17 cellular contexts compared by ENCODE assay signal in the genomic region with DNA sequence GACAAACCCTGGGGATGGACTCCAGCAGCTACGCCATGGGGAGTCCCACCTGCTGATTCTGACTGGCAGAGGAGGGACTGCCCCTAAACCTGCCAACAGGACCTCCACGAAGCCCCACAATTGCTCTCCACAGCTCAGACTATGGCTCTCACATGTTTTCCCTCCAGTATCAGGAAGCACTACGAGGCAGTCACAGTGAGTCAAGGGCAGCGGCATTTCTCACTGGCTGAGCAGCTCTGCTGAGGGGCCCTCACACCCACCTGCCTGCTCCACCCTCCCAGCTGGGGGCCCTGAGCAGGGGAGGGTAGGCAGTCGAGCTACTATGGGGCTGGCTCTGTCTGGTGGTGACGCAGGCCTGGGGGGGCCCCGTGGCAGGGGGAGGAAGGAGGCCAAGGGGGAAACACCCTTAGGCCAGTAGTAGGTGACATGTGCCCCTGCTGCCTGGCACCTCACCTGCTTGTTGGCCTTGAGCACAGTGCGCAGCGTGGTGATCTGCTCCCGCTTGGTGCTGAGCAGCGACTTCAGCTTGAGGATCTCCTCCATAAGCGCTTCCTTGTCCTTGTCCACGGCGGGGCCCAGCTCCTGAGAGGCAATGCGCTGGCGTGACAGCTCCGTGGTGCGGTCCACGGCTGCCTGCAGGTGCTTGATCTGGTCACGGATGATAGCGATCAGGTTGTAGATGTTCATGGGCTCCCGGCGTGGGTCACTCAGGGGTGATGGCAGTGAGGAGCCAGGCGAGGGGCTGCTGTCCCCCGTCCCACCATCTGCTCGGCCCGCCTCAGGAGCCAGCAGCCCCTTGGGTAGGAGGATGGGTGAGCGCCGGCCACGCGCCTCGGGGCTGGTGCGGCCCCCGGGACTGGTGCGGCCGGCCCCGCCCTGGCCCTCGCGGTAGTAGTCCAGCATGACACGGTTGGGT. TPM values are rescaled to one million over a fixed set of nuclear protein-coding genes. Genes with fewer than 3 reads are reported as not detected.
DNase-seq lines count a peak whose midpoint lies in the region; ATAC-seq and TF ChIP-seq lines count a peak whose summit lies in the region.
"Had no signal": no experiment of that assay in that cellular context is flagged by ENCODE, and none has a peak within 500 bp of the region (broad histone marks: within the 10 kb centered on the region; RNA-seq: fewer than 3 reads in every experiment).

No MANE protein-coding gene starts in this region.

- no peaks in the 10 kb centered on the region for H3K9me3 ChIP-seq in CD8-positive, alpha-beta memory T cell (ENCODE audit: low read length)

- POLR2A ChIA-PET in CD8-positive, alpha-beta memory T cell (lab: Charles Lee): interaction anchor here (0.5 kb wide), 1 partner anchor 46 kb away, joined by 3 read pairs; no protein-coding TSS in a partner anchor

- H3K4me3 Mint-ChIP-seq in CD8-positive, alpha-beta memory T cell: no peak overlapping the region
- H3K4me3 Mint-ChIP-seq: activated T-helper 1 cell treated with anti-CD3 and anti-CD28 coated beads, Interleukin-12 subunit alpha, Interleukin-12 subunit beta, Interleukin-2, Interleukin-4 antibody, amounts not matched to agents 30 ng/mL and 10 ng/mL and 1 ng/mL, durations not matched to agents 14 hours and 24 hours and 36 hours; B cell had no signal

- CTCF ChIA-PET in CD8-positive, alpha-beta memory T cell (lab: Charles Lee): interaction anchor here (1.2 to 6.8 kb wide), 5 partner anchors 13 to 72 kb away, joined by 3 to 41 read pairs (median 3); no protein-coding TSS in a partner anchor

- H3K9me3 Mint-ChIP-seq in CD8-positive, alpha-beta memory T cell: no peaks in the 10 kb centered on the region
- H3K9me3 Mint-ChIP-seq: activated T-helper 1 cell treated with anti-CD3 and anti-CD28 coated beads, Interleukin-12 subunit alpha, Interleukin-12 subunit beta, Interleukin-2, Interleukin-4 antibody, amounts not matched to agents 30 ng/mL and 10 ng/mL and 1 ng/mL, durations not matched to agents 14 hours and 24 hours and 36 hours; naive thymus-derived CD4-positive, alpha-beta T cell had no signal

- H3K36me3 Mint-ChIP-seq in CD8-positive, alpha-beta memory T cell: peaks cover 3 to 96% (median 15%) of the 10 kb centered on the region in 3 donors

- no peaks in the 10 kb centered on the region for H3K27me3 ChIP-seq in CD8-positive, alpha-beta memory T cell (ENCODE audit: insufficient read depth, low read length, poor library complexity, severe bottlenecking)

- in situ Hi-C loops in GM13976 (cut with MboI; ENCODE audit: low sequenced_read_pairs, unreplicated experiment): loop anchor here (10.0 kb wide), 1 partner anchor 66 kb away; no protein-coding TSS in a partner anchor

- H3K27me3 Mint-ChIP-seq in CD8-positive, alpha-beta memory T cell: no peaks in the 10 kb centered on the region
- H3K27me3 Mint-ChIP-seq: B cell; naive thymus-derived CD4-positive, alpha-beta T cell had no signal

- no peak overlapping the region for H3K27ac Mint-ChIP-seq in CD8-positive, alpha-beta memory T cell
- H3K27ac Mint-ChIP-seq: activated T-helper 1 cell treated with anti-CD3 and anti-CD28 coated beads, Interleukin-12 subunit alpha, Interleukin-12 subunit beta, Interleukin-2, Interleukin-4 antibody, amounts not matched to agents 30 ng/mL and 10 ng/mL and 1 ng/mL, durations not matched to agents 14 hours and 24 hours and 36 hours had no signal

- peak; percentile 33 for DNase-seq in GM13976 (ENCODE audit: low spot score)
- peak; percentile 56 for DNase-seq in NCI-H345 (lab: John Stamatoyannopoulos, UW)
- DNase-seq in epithelial cell of prostate (ENCODE audit: low read depth, low spot score): no peak
- DNase-seq in sciatic nerve (ENCODE audit: low spot score): peak; percentile 33
- DNase-seq in CD8-positive, alpha-beta memory T cell: no peak
- no peak for DNase-seq in NCI-H1092 (lab: John Stamatoyannopoulos, UW)
- DNase-seq in HPDE6-E6E7 (ENCODE audit: extremely low spot score): no peak
- DNase-seq: activated CD4-positive, alpha-beta T cell treated with anti-CD3 and anti-CD28 coated beads, Interleukin-2, amount 50 U/mL, for 48 hours; GF-D8; naive thymus-derived CD4-positive, alpha-beta T cell; NCI-H146; stimulated activated CD4-positive, alpha-beta T cell treated with anti-CD3 and anti-CD28 coated beads, Interleukin-4, amount 100 ng/mL, for 24 hours; SW 1271 had no signal

- intact Hi-C loops in sciatic nerve (cut with DNase I): loop anchor here (5.0 kb wide), 1 partner anchor 74 kb away; no protein-coding TSS in a partner anchor

- ATAC-seq in sciatic nerve (no peak), HG03469 (IDR thresholded peaks at IDR 0.05; ENCODE audit: unreplicated experiment) (no peak)
- ATAC-seq: naive thymus-derived CD4-positive, alpha-beta T cell had no signal

- TF ChIP-seq CTCF in GM13976 (IDR thresholded peaks at IDR 0.05; ENCODE audit: borderline replicate concordance, control extremely low read depth, extremely low read depth, insufficient read depth, missing control alignments): no peak

- H3K4me3 ChIP-seq in CD8-positive, alpha-beta memory T cell (ENCODE audit: low read length): no peak overlapping the region

- peak overlapping the region; percentile 78 for H3K27ac ChIP-seq in epithelial cell of prostate
- no peak overlapping the region for H3K27ac ChIP-seq in CD8-positive, alpha-beta memory T cell (ENCODE audit: low read depth, low read length)
- H3K27ac ChIP-seq: parathyroid adenoma had no signal

- peaks cover 52% of the 10 kb centered on the region for H3K36me3 ChIP-seq in CD8-positive, alpha-beta memory T cell (ENCODE audit: insufficient read depth, low read length)

- peaks cover 5 to 21% (median 11%) of the 10 kb centered on the region in 3 donors for H3K4me1 Mint-ChIP-seq in CD8-positive, alpha-beta memory T cell

- H3K4me1 ChIP-seq in CD8-positive, alpha-beta memory T cell (ENCODE audit: insufficient read depth, low read length): peaks cover 3% of the 10 kb centered on the region
- H3K4me1 ChIP-seq: parathyroid adenoma had no signal

RNA-seq across cellular contexts. Expression of a gene that starts 46.3 kb away (rescaled TPM):
- 31.0 TPM for total RNA-seq in sciatic nerve
- total RNA-seq in CD8-positive, alpha-beta memory T cell: 10 to 100 TPM; 26.7 to 27.1 TPM
- polyA plus RNA-seq in CD8-positive, alpha-beta memory T cell: 18.6 TPM

RNA-seq across cellular contexts. Expression of a gene that starts 48.4 kb away (rescaled TPM):
- 10.7 TPM for total RNA-seq in sciatic nerve
- total RNA-seq in CD8-positive, alpha-beta memory T cell: 10 to 100 TPM; 13.5 to 13.7 TPM
- 9.2 TPM for polyA plus RNA-seq in CD8-positive, alpha-beta memory T cell

Comparison
In these comparisons a context has a peak if more than half of its experiments do, and no peak if none do; other contexts are left out.
1. DNase-seq: peak in GM13976 (single experiment), NCI-H345 (single experiment) and sciatic nerve (single experiment); none in epithelial cell of prostate (single experiment), CD8-positive, alpha-beta memory T cell (0 of 5), NCI-H1092 (single experiment) and HPDE6-E6E7 (single experiment).